8 cellular contexts compared by ENCODE assay signal in the genomic region with DNA sequence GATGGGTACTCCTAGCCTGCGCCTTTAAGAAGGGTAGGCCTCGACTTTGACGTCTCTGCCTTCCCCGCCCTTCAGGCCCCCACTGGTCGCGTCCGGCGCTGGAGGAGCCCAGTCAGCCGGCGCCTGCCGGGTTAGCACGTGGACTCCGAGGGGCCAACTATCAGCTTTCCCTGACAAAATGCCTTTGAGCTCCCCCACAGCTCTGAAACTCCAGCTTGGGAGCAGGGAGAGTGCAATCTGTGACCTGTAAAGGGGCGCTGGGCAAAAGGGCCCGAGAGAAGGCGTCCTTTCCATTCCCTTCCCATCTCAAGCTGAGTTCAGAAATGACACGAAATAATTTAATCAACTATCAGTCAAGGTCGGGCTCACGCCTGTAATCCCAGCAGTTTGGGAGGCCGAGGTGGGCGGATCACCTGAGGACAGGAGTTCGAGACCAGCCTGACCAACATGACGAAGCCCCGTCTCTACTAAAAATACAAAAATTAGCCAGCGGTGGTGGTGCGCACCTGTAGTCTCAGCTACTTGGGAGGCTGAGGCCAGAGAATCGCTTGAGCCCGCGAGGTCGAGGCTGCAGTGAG. TPM values are rescaled to one million over a fixed set of nuclear protein-coding genes. Genes with fewer than 3 reads are reported as not detected.
DNase-seq lines count a peak whose midpoint lies in the region; ATAC-seq and TF ChIP-seq lines count a peak whose summit lies in the region.

No MANE protein-coding gene starts in this region.

- no peak for TF ChIP-seq POLR2A in tibial nerve (IDR thresholded peaks at IDR 0.05)

- H3K27ac ChIP-seq in tibial nerve = peak overlapping the region in 3 of 4 donors; percentile 79 to 93 (median 91)

- H3K27me3 Mint-ChIP-seq in activated naive CD4-positive, alpha-beta T cell treated with anti-CD3 and anti-CD28 coated beads, Interleukin-2, amount 50 U/mL, for 24 hours = no peaks in the 10 kb centered on the region
- peaks cover 11% of the 10 kb centered on the region for H3K27me3 Mint-ChIP-seq in glutamatergic neuron (ENCODE audit: unreplicated experiment)

- TF ChIP-seq CTCF in glutamatergic neuron (IDR thresholded peaks at IDR 0.05; ENCODE audit: partially characterized antibody, unreplicated experiment) (no peak), tibial nerve (IDR thresholded peaks at IDR 0.05) (peak in 2 of 5 experiments; percentile 26 to 80)

- 24% methylated on average over 30 of the region's 30 CpGs for WGBS in tibial nerve, 2 donors

- peaks cover 0 to 8% (median 0%) of the 10 kb centered on the region in 3 donors for H3K36me3 ChIP-seq in tibial nerve

- H3K27ac Mint-ChIP-seq in activated naive CD4-positive, alpha-beta T cell treated with anti-CD3 and anti-CD28 coated beads, Interleukin-2, amount 50 U/mL, for 24 hours = peak overlapping the region; percentile 79
- H3K27ac Mint-ChIP-seq in glutamatergic neuron (ENCODE audit: unreplicated experiment) = peak overlapping the region; percentile 43

- H3K4me3 ChIP-seq in tibial nerve = peak overlapping the region in 3 of 4 donors; percentile 84 to 99 (median 93)

- TF ChIP-seq EP300 in tibial nerve (IDR thresholded peaks at IDR 0.05) = peak; percentile 91 to 92

- no peaks in the 10 kb centered on the region for H3K27me3 ChIP-seq in tibial nerve

- no peaks in the 10 kb centered on the region for H3K9me3 ChIP-seq in tibial nerve

- peak; percentile 98 for DNase-seq in EH (ENCODE audit: low read depth)
- DNase-seq in HEK293T (ENCODE audit: extremely low spot score) = peak; percentile 90
- peak; percentile 72 for DNase-seq in NCI-H128 (lab: John Stamatoyannopoulos, UW; ENCODE audit: unreplicated experiment)
- DNase-seq in glutamatergic neuron = peak; percentile 95
- DNase-seq in posterior cingulate gyrus = peak; percentile 98 to 100 (median 100)
- DNase-seq in tibial nerve (ENCODE audit: low spot score in 2 of 2) = peak; percentile 90 to 96

- no peaks in the 10 kb centered on the region for H3K36me3 Mint-ChIP-seq in activated naive CD4-positive, alpha-beta T cell treated with anti-CD3 and anti-CD28 coated beads, Interleukin-2, amount 50 U/mL, for 24 hours
- no peaks in the 10 kb centered on the region for H3K36me3 Mint-ChIP-seq in glutamatergic neuron (ENCODE audit: unreplicated experiment)

- peak overlapping the region; percentile 79 for H3K4me3 Mint-ChIP-seq in activated naive CD4-positive, alpha-beta T cell treated with anti-CD3 and anti-CD28 coated beads, Interleukin-2, amount 50 U/mL, for 24 hours
- H3K4me3 Mint-ChIP-seq in glutamatergic neuron (ENCODE audit: unreplicated experiment) = peak overlapping the region; percentile 55

- CTCF ChIA-PET in HEK293T (lab: Yijun Ruan, JAX) = interaction anchor here (0.6 to 1.2 kb wide), 6 partner anchors 17 to 117 kb away, joined by 3 to 4 read pairs (median 4); a partner anchor contains a TSS

- POLR2A ChIA-PET in HEK293T (lab: Yijun Ruan, JAX) = interaction anchor here (0.6 to 1.5 kb wide), 11 partner anchors 10 to 203 kb away, joined by 3 to 8 read pairs (median 3); a partner anchor contains a TSS

- H3K4me1 Mint-ChIP-seq in activated naive CD4-positive, alpha-beta T cell treated with anti-CD3 and anti-CD28 coated beads, Interleukin-2, amount 50 U/mL, for 24 hours = peaks cover 26% of the 10 kb centered on the region
- peaks cover 4% of the 10 kb centered on the region for H3K4me1 Mint-ChIP-seq in glutamatergic neuron (ENCODE audit: low read depth, unreplicated experiment)

- intact Hi-C loops in posterior cingulate gyrus (cut with DNase I) = loop anchor here (2.0 to 10.0 kb wide), 4 partner anchors 18 to 202 kb away; a partner anchor contains a TSS

- ATAC-seq in SK-N-SH treated with all-trans-retinoic acid at 6 μM for 48 hours = peak; percentile 82

- peaks cover 0 to 49% (median 18%) of the 10 kb centered on the region in 4 donors for H3K4me1 ChIP-seq in tibial nerve

- no peaks in the 10 kb centered on the region for H3K9me3 Mint-ChIP-seq in activated naive CD4-positive, alpha-beta T cell treated with anti-CD3 and anti-CD28 coated beads, Interleukin-2, amount 50 U/mL, for 24 hours
- peaks cover 7% of the 10 kb centered on the region for H3K9me3 Mint-ChIP-seq in glutamatergic neuron (ENCODE audit: unreplicated experiment)

TF ChIP-seq in HEK293T, 16 proteins besides CTCF, POLR2A, EP300 and RAD21:
- no peak for TF ChIP-seq ARNT (IDR thresholded peaks at IDR 0.05)
- no peak for TF ChIP-seq CTBP1 (IDR thresholded peaks at IDR 0.05; ENCODE audit: borderline replicate concordance)
- TF ChIP-seq FOXM1 (IDR thresholded peaks at IDR 0.05; ENCODE audit: borderline replicate concordance) = peak; percentile 94
- peak; percentile 89 for TF ChIP-seq L3MBTL2 (conservative IDR thresholded peaks at IDR 0.05)
TF ChIP-seq in HEK293T: peak in this region for 2.

TF ChIP-seq in SK-N-SH treated with all-trans-retinoic acid at 6 μM for 48 hours, 23 proteins besides CTCF, POLR2A, EP300 and RAD21:
- TF ChIP-seq ARNTL (CRISPR knock-in tag; IDR thresholded peaks at IDR 0.05; ENCODE audit: borderline replicate concordance, low read depth) (peak; percentile 82; the same call in 1 of the 2 replicates), ZNF8 (CRISPR knock-in tag; IDR thresholded peaks at IDR 0.05) (no peak)
TF ChIP-seq in SK-N-SH treated with all-trans-retinoic acid at 6 μM for 48 hours: peak in this region for 1.

RNA-seq across cellular contexts. Expression of a gene that starts 2.3 kb away (rescaled TPM):
- 104 TPM for total RNA-seq in glutamatergic neuron (ENCODE audit: unreplicated experiment)
- total RNA-seq in tibial nerve = 10 to 100 TPM; 51.3 to 99.0 (median 70.9) TPM

RNA-seq across cellular contexts. Expression of a gene that starts 18.1 kb away (rescaled TPM):
- 88.7 TPM for total RNA-seq in glutamatergic neuron (ENCODE audit: unreplicated experiment)
- total RNA-seq in tibial nerve = 100 to 1,000 TPM; 159 to 223 (median 188) TPM

RNA-seq across cellular contexts. Expression of a gene that starts 18.6 kb away (rescaled TPM):
- total RNA-seq in glutamatergic neuron (ENCODE audit: unreplicated experiment) (282 TPM), tibial nerve (not detected)

RNA-seq across cellular contexts. Expression of a gene that starts 36.7 kb away (rescaled TPM):
- total RNA-seq in glutamatergic neuron (ENCODE audit: unreplicated experiment) = 81.3 TPM
- 1 to 10 TPM; 1.0 to 8.1 (median 5.2) TPM for total RNA-seq in tibial nerve

RNA-seq across cellular contexts. Expression of a gene that starts 59.0 kb away (rescaled TPM):
- total RNA-seq in glutamatergic neuron (ENCODE audit: unreplicated experiment) = not detected
- under 1 TPM in 1 of 4 donors, not detected in 3; 0.21 TPM for total RNA-seq in tibial nerve

Comparison
In these comparisons a context has a peak if more than half of its experiments do, and no peak if none do; other contexts are left out.
1. Peak in every context shown above with its lines: DNase-seq, ATAC-seq, H3K4me3 ChIP-seq and H3K27ac ChIP-seq.
2. RNA of a gene that starts 18.6 kb away (total RNA-seq): 282 TPM in glutamatergic neuron (single experiment); not detected in tibial nerve; every median in the first group is over 100 times any median in the second.